ENCODE assay signal across 17 cellular contexts in the genomic region with DNA sequence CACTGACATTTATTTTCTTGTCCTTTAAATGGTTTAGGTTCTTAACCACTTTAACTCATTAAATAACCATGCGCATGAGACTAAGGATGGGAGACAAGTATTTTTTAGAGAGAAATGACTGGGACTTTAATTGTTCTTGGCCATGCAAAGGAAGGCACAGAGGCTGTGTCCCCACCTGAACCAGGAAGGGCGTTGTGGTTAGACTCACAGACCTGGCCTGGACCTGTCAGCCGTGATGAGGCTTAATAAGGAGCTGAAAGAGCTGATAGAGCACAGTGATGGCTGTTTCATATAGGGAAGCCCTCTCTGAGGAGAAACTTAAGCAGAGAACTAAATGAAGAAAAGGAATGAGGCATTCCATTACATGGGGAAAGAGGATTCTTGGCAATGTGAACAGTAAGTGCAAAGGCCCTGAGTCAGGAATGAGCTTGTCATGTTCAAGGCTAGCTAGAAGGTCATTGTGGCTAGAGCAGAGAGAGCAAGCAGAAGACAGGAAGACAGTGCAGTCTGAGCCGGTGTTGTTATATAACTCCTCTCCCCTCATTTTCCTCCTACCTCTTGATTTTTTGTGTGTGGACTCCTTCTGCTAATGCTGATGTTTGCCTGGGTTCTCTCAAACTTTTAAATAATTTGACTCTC.
DNase-seq lines count a peak whose midpoint lies in the region; ATAC-seq and TF ChIP-seq lines count a peak whose summit lies in the region.
"Had no signal": no experiment of that assay in that cellular context is flagged by ENCODE, and none has a peak within 500 bp of the region (broad histone marks: within the 10 kb centered on the region; RNA-seq: fewer than 3 reads in every experiment).

No MANE protein-coding gene starts in this region.

- no peaks in the 10 kb centered on the region for H3K9me3 ChIP-seq in mesenchymal stem cell (ENCODE audit: control insufficient read depth, low read length)

- H3K4me1 Mint-ChIP-seq in CD14-positive monocyte, result peaks cover 8% of the 10 kb centered on the region
- H3K4me1 Mint-ChIP-seq in activated naive CD8-positive, alpha-beta T cell treated with anti-CD3 and anti-CD28 coated beads, Interleukin-2, amount 50 U/mL, for 24 hours, result no peaks in the 10 kb centered on the region
- H3K4me1 Mint-ChIP-seq: CD8-positive, alpha-beta memory T cell had no signal

- no peak overlapping the region for H2BK5ac ChIP-seq in mesenchymal stem cell (ENCODE audit: low read depth, low read length, poor library complexity, severe bottlenecking)

- in situ Hi-C loops in GM13976 (cut with MboI; ENCODE audit: low sequenced_read_pairs, unreplicated experiment), result no loop called here

- peak overlapping the region in 1 of 2 donors; percentile 65 for H3K4me3 Mint-ChIP-seq in CD14-positive monocyte
- H3K4me3 Mint-ChIP-seq in activated naive CD8-positive, alpha-beta T cell treated with anti-CD3 and anti-CD28 coated beads, Interleukin-2, amount 50 U/mL, for 24 hours, result no peak overlapping the region
- H3K4me3 Mint-ChIP-seq: CD8-positive, alpha-beta memory T cell; T-helper 17 cell had no signal

- DNase-seq in HPDE6-E6E7 (ENCODE audit: extremely low spot score) (peak; percentile 28), epithelial cell of esophagus (ENCODE audit: low read depth) (peak; percentile 51), mesenchymal stem cell (peak; percentile 26), GM13976 (ENCODE audit: low spot score) (no peak), CD14-positive monocyte (ENCODE audit: low spot score) (no peak), DMS 273 (lab: John Stamatoyannopoulos, UW; ENCODE audit: unreplicated experiment) (no peak)
- DNase-seq in activated naive CD8-positive, alpha-beta T cell treated with anti-CD3 and anti-CD28 coated beads, Interleukin-2, amount 50 U/mL, for 24 hours, result no peak
- DNase-seq: CD8-positive, alpha-beta memory T cell; DMS153; KG1; NCI-H1092 treated with DMSO at 0.1 percent for 48 hours; NCI-H1694; SHP77 treated with DMSO at 0.1 percent for 48 hours; T-helper 17 cell had no signal

- peaks cover 0 to 4% of the 10 kb centered on the region in 2 donors for H3K36me3 Mint-ChIP-seq in CD14-positive monocyte
- H3K36me3 Mint-ChIP-seq in activated naive CD8-positive, alpha-beta T cell treated with anti-CD3 and anti-CD28 coated beads, Interleukin-2, amount 50 U/mL, for 24 hours (ENCODE audit: low read depth), result no peaks in the 10 kb centered on the region
- H3K36me3 Mint-ChIP-seq: CD8-positive, alpha-beta memory T cell had no signal

- H3K4me3 ChIP-seq in epithelial cell of esophagus (ENCODE audit: low read length), result no peak overlapping the region
- H3K4me3 ChIP-seq in mesenchymal stem cell (ENCODE audit: insufficient read depth in 1 of 2, low read depth in 1 of 2, low read length in 2 of 2), result no peak overlapping the region

- no peak overlapping the region for H3K23ac ChIP-seq in mesenchymal stem cell (ENCODE audit: low read length in 2 of 2)

- no peak overlapping the region for H2AFZ ChIP-seq in mesenchymal stem cell (ENCODE audit: low read depth, low read length)

- H3K27ac ChIP-seq in mesenchymal stem cell (ENCODE audit: low read length, poor library complexity, severe bottlenecking), result no peak overlapping the region

- TF ChIP-seq CTCF in epithelial cell of esophagus (IDR thresholded peaks at IDR 0.05; ENCODE audit: insufficient read depth, low read depth, low read length, missing control alignments), result no peak
- no peak for TF ChIP-seq CTCF in GM13976 (IDR thresholded peaks at IDR 0.05; ENCODE audit: borderline replicate concordance, control extremely low read depth, extremely low read depth, insufficient read depth, missing control alignments)
- no peak for TF ChIP-seq CTCF in CD14-positive monocyte (IDR thresholded peaks at IDR 0.05)

- peaks cover 8% of the 10 kb centered on the region for H3K4me1 ChIP-seq in mesenchymal stem cell (ENCODE audit: control insufficient read depth, insufficient read depth, low read depth, low read length)

- no peak overlapping the region for H3K18ac ChIP-seq in mesenchymal stem cell (ENCODE audit: low read depth in 1 of 2, low read length in 2 of 2)

- ATAC-seq in GM18867 (IDR thresholded peaks at IDR 0.05; ENCODE audit: unreplicated experiment), result peak; percentile 45
- no peak for ATAC-seq in activated naive CD8-positive, alpha-beta T cell treated with anti-CD3 and anti-CD28 coated beads, Interleukin-2, amount 50 U/mL, for 24 hours
- ATAC-seq: HCT116, Panc1, T-helper 17 cell had no signal

- H3K79me1 ChIP-seq in mesenchymal stem cell (replicated peaks; ENCODE audit: low read length, poor library complexity, severe bottlenecking), result no peaks in the 10 kb centered on the region

- H4K91ac ChIP-seq in mesenchymal stem cell (ENCODE audit: low read length), result no peak overlapping the region

- no peak overlapping the region for H3K4ac ChIP-seq in mesenchymal stem cell (ENCODE audit: low read depth in 1 of 2, low read length in 2 of 2)

- peaks cover 0 to 9% (median 1%) of the 10 kb centered on the region in 7 donors for H3K9me3 Mint-ChIP-seq in CD14-positive monocyte
- no peaks in the 10 kb centered on the region for H3K9me3 Mint-ChIP-seq in activated naive CD8-positive, alpha-beta T cell treated with anti-CD3 and anti-CD28 coated beads, Interleukin-2, amount 50 U/mL, for 24 hours

- H3K27me3 Mint-ChIP-seq in CD14-positive monocyte (ENCODE audit: low read depth in 3 of 3), result peaks cover 55 to 71% (median 66%) of the 10 kb centered on the region in 3 donors
- H3K27me3 Mint-ChIP-seq in activated naive CD8-positive, alpha-beta T cell treated with anti-CD3 and anti-CD28 coated beads, Interleukin-2, amount 50 U/mL, for 24 hours, result peaks cover 42% of the 10 kb centered on the region

- intact Hi-C loops in CD14-positive monocyte (cut with micrococcal nuclease), result no loop called here

- peaks cover 41 to 46% of the 10 kb centered on the region in 2 experiments for H3K27me3 ChIP-seq in mesenchymal stem cell (ENCODE audit: control insufficient read depth in 1 of 2, insufficient read depth in 1 of 2, low read length in 2 of 2)

- no peak overlapping the region for H2BK15ac ChIP-seq in mesenchymal stem cell (ENCODE audit: low read depth, poor library complexity, severe bottlenecking)

- H3K9ac ChIP-seq in mesenchymal stem cell (ENCODE audit: low read length), result no peak overlapping the region

- H3K36me3 ChIP-seq in mesenchymal stem cell (ENCODE audit: control insufficient read depth in 1 of 2, insufficient read depth in 2 of 2, low read depth in 1 of 2, low read length in 2 of 2), result no peaks in the 10 kb centered on the region

- WGBS in mesenchymal stem cell, result 80% methylated on average over 3 of the region's 4 CpGs

- no peak overlapping the region for H3K4me2 ChIP-seq in mesenchymal stem cell (ENCODE audit: low read length, poor library complexity, severe bottlenecking)

- H2BK120ac ChIP-seq in mesenchymal stem cell (ENCODE audit: low read depth, low read length), result no peak overlapping the region

- no peak overlapping the region for H3K14ac ChIP-seq in mesenchymal stem cell (ENCODE audit: low read length in 2 of 2)

- H2BK12ac ChIP-seq in mesenchymal stem cell (ENCODE audit: low read length in 2 of 2), result no peak overlapping the region

- H2AK5ac ChIP-seq in mesenchymal stem cell (ENCODE audit: low read length, severe bottlenecking), result no peak overlapping the region

- no peak overlapping the region for H4K8ac ChIP-seq in mesenchymal stem cell (ENCODE audit: low read length)

- no peak overlapping the region for H3K27ac Mint-ChIP-seq in CD14-positive monocyte
- no peak overlapping the region for H3K27ac Mint-ChIP-seq in activated naive CD8-positive, alpha-beta T cell treated with anti-CD3 and anti-CD28 coated beads, Interleukin-2, amount 50 U/mL, for 24 hours
- H3K27ac Mint-ChIP-seq: CD8-positive, alpha-beta memory T cell; T-helper 17 cell had no signal

Comparison
In these comparisons a context has a peak if more than half of its experiments do, and no peak if none do; other contexts are left out.
1. DNase-seq: peak in HPDE6-E6E7 (single experiment), epithelial cell of esophagus (single experiment) and mesenchymal stem cell (single experiment); none in GM13976 (single experiment), CD14-positive monocyte (single experiment), activated naive CD8-positive, alpha-beta T cell treated with anti-CD3 and anti-CD28 coated beads, Interleukin-2, amount 50 U/mL, for 24 hours (single experiment) and DMS 273 (single experiment).